9 cellular contexts compared by ENCODE assay signal in the genomic region with DNA sequence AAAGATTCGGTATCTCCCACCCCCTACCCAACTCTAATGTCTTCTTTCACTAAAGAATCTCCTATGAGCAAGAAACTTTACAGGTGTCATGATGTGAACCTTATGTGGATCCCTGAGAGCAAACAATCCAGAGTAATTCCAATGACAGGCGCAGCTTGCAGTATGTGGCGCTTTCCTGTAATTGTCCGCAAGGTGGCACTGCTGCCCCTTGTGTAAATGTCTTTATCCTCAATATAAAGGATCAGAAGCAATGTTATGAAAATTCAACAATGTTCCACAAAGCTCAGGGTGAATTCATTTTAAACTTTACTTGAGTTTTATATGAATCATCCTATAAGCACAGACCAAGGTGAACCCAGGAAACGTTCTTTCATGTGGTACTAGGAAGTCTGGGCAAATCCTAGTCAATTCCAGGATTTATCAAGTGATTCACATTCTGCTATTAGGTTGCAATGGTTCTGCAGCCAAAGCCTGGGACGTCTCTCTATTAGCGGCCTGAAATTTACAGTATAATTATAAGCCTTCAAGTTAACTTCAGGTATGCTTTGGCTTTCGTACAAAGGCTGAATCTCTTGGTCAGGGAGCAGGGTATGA.
DNase-seq lines count a peak whose midpoint lies in the region; ATAC-seq, FAIRE-seq and TF ChIP-seq lines count a peak whose summit lies in the region.
"Had no signal": no experiment of that assay in that cellular context is flagged by ENCODE, and none has a peak within 500 bp of the region (broad histone marks: within the 10 kb centered on the region; RNA-seq: fewer than 3 reads in every experiment).

No MANE protein-coding gene starts in this region.

- ATAC-seq in GM19324 (IDR thresholded peaks at IDR 0.05; ENCODE audit: low FRiP score, unreplicated experiment): peak; percentile 40
- peak; percentile 40 for ATAC-seq in activated T-helper 17 cell treated with anti-CD3 and anti-CD28 coated beads, Interleukin-2, amount 50 U/mL, for 72 hours (replicated peaks)

- H3K36me3 Mint-ChIP-seq in activated T-helper 17 cell treated with anti-CD3 and anti-CD28 coated beads, Interleukin-2, amount 50 U/mL, for 72 hours (ENCODE audit: low read depth): no peaks in the 10 kb centered on the region
- H3K36me3 Mint-ChIP-seq: IgD-negative memory B cell had no signal

- no peak overlapping the region for H3K4me3 ChIP-seq in Jurkat, Clone E6-1 (ENCODE audit: low read length)
- no peak overlapping the region for H3K4me3 ChIP-seq in fibroblast of villous mesenchyme (ENCODE audit: low read depth, low read length)
- H3K4me3 ChIP-seq in neutrophil (ENCODE audit: low read depth in 1 of 2, low read length in 1 of 2): no peak overlapping the region
- no peak overlapping the region for H3K4me3 ChIP-seq in suprapubic skin

- no peaks in the 10 kb centered on the region for H3K27me3 ChIP-seq in neutrophil
- peaks cover 7% of the 10 kb centered on the region for H3K27me3 ChIP-seq in suprapubic skin

- H3K36me3 ChIP-seq in neutrophil: peaks cover 71% of the 10 kb centered on the region
- H3K36me3 ChIP-seq in suprapubic skin: no peaks in the 10 kb centered on the region

- 25% methylated on average over 8 of the region's 8 CpGs for WGBS in suprapubic skin

- H3K9me3 ChIP-seq in neutrophil: no peaks in the 10 kb centered on the region
- H3K9me3 ChIP-seq in suprapubic skin: no peaks in the 10 kb centered on the region

- H3K4me1 ChIP-seq in neutrophil (ENCODE audit: control insufficient read depth in 1 of 2, insufficient read depth in 1 of 2, low read depth in 1 of 2, low read length in 1 of 2): no peaks in the 10 kb centered on the region
- H3K4me1 ChIP-seq in suprapubic skin: no peaks in the 10 kb centered on the region

- H3K9me3 Mint-ChIP-seq in activated T-helper 17 cell treated with anti-CD3 and anti-CD28 coated beads, Interleukin-2, amount 50 U/mL, for 72 hours: no peaks in the 10 kb centered on the region
- H3K9me3 Mint-ChIP-seq: IgD-negative memory B cell had no signal

- DNase-seq in Jurkat, Clone E6-1 (ENCODE audit: low read depth, low spot score): peak; percentile 65
- DNase-seq in RCC 7860 (ENCODE audit: low spot score): peak; percentile 53
- peak; percentile 77 for DNase-seq in fibroblast of villous mesenchyme (ENCODE audit: low read depth)
- DNase-seq in suprapubic skin (ENCODE audit: low spot score in 2 of 2): peak in 1 of 2 donors; percentile 77

- peaks cover 18% of the 10 kb centered on the region for H3K27me3 Mint-ChIP-seq in activated T-helper 17 cell treated with anti-CD3 and anti-CD28 coated beads, Interleukin-2, amount 50 U/mL, for 72 hours

- H3K4me1 Mint-ChIP-seq in activated T-helper 17 cell treated with anti-CD3 and anti-CD28 coated beads, Interleukin-2, amount 50 U/mL, for 72 hours: peaks cover 10% of the 10 kb centered on the region
- H3K4me1 Mint-ChIP-seq: IgD-negative memory B cell had no signal

- H3K27ac ChIP-seq in C4-2B (no peak overlapping the region), neutrophil (no peak overlapping the region), suprapubic skin (no peak overlapping the region)

- TF ChIP-seq CTCF in C4-2B (conservative IDR thresholded peaks at IDR 0.05): peak; percentile 94
- TF ChIP-seq CTCF in fibroblast of villous mesenchyme (IDR thresholded peaks at IDR 0.05; ENCODE audit: insufficient read depth, low read depth, low read length): peak; percentile 87
- peak; percentile 82 for TF ChIP-seq CTCF in neutrophil (IDR thresholded peaks at IDR 0.05)
- TF ChIP-seq CTCF in suprapubic skin (IDR thresholded peaks at IDR 0.05): peak; percentile 62 to 87

- no peak for TF ChIP-seq POLR2A in suprapubic skin (IDR thresholded peaks at IDR 0.05)

- H3K27ac Mint-ChIP-seq in activated T-helper 17 cell treated with anti-CD3 and anti-CD28 coated beads, Interleukin-2, amount 50 U/mL, for 72 hours: no peak overlapping the region
- H3K27ac Mint-ChIP-seq: IgD-negative memory B cell had no signal

- no peak for TF ChIP-seq EP300 in suprapubic skin (IDR thresholded peaks at IDR 0.05)

- peak; percentile 72 for FAIRE-seq in RCC 7860 (lab: Jason Lieb, UNC)

- H3K4me3 Mint-ChIP-seq in activated T-helper 17 cell treated with anti-CD3 and anti-CD28 coated beads, Interleukin-2, amount 50 U/mL, for 72 hours: no peak overlapping the region
- H3K4me3 Mint-ChIP-seq: IgD-negative memory B cell had no signal
